ENCODE assay signal across 8 cellular contexts in genomic region chr3:71710906-71711494, GRCh38.
DNase-seq lines count a peak whose midpoint lies in the region; ATAC-seq and TF ChIP-seq lines count a peak whose summit lies in the region.

No MANE protein-coding gene starts in this region.

- H3K9me3 ChIP-seq in OCI-LY1 (ENCODE audit: low read length) = no peaks in the 10 kb centered on the region

- no peaks in the 10 kb centered on the region for H3F3A ChIP-seq in OCI-LY1 (ENCODE audit: insufficient read depth, low read length)

- H3K9ac ChIP-seq in OCI-LY1 (ENCODE audit: low read length) = no peak overlapping the region

- no peaks in the 10 kb centered on the region for H3K9me2 ChIP-seq in OCI-LY1 (ENCODE audit: low read depth, low read length)

- no peaks in the 10 kb centered on the region for H4K20me1 ChIP-seq in OCI-LY1 (ENCODE audit: insufficient read depth, low read length)

- H3K27me3 ChIP-seq in OCI-LY1 (ENCODE audit: insufficient read depth, low read length) = peaks cover 3% of the 10 kb centered on the region; the same call in 1 of the 2 replicates

- DNase-seq in COR-L47 (lab: John Stamatoyannopoulos, UW) (peak; percentile 14), coronary artery (ENCODE audit: low spot score) (no peak), medulla oblongata (ENCODE audit: extremely low spot score) (peak; percentile 79)
- DNase-seq in stimulated activated CD4-positive, alpha-beta T cell treated with anti-CD3 and anti-CD28 coated beads, Interleukin-4, amount 100 ng/mL, for 4 hours = no peak
- no peak for DNase-seq in effector CD8-positive, alpha-beta T cell (lab: John Stamatoyannopoulos, UW)

- no peak overlapping the region for H3K27ac ChIP-seq in OCI-LY1 (ENCODE audit: low read depth, low read length, poor library complexity, severe bottlenecking)
- no peak overlapping the region for H3K27ac ChIP-seq in coronary artery

- no peaks in the 10 kb centered on the region for H3K36me3 ChIP-seq in OCI-LY1 (ENCODE audit: insufficient read depth, low read length)

- H3K4me2 ChIP-seq in OCI-LY1 (ENCODE audit: low read length) = no peak overlapping the region

- peak; percentile 75 for TF ChIP-seq CTCF in OCI-LY1 (IDR thresholded peaks at IDR 0.05; ENCODE audit: low read length)
- peak; percentile 33 for TF ChIP-seq CTCF in coronary artery (IDR thresholded peaks at IDR 0.05)

- H3K79me2 ChIP-seq in OCI-LY1 (ENCODE audit: insufficient read depth, low read length) = no peaks in the 10 kb centered on the region

- H3K4me3 ChIP-seq in OCI-LY1 (ENCODE audit: low read depth, low read length, poor library complexity, severe bottlenecking) (no peak overlapping the region), coronary artery (no peak overlapping the region)

- H2AFZ ChIP-seq in OCI-LY1 (ENCODE audit: low read length) = no peak overlapping the region

- no peaks in the 10 kb centered on the region for H3K4me1 ChIP-seq in OCI-LY1 (ENCODE audit: insufficient read depth, low read length, severe bottlenecking)

- ATAC-seq in GM18909 (IDR thresholded peaks at IDR 0.05; ENCODE audit: poor library complexity, unreplicated experiment) = peak; percentile 75
- peak; percentile 81 for ATAC-seq in HG03159 (IDR thresholded peaks at IDR 0.05; ENCODE audit: unreplicated experiment)

Comparison
In these comparisons a context has a peak if more than half of its experiments do, and no peak if none do; other contexts are left out.
1. DNase-seq: peak in COR-L47 (single experiment) and medulla oblongata (single experiment); none in coronary artery (single experiment), stimulated activated CD4-positive, alpha-beta T cell treated with anti-CD3 and anti-CD28 coated beads, Interleukin-4, amount 100 ng/mL, for 4 hours (0 of 2) and effector CD8-positive, alpha-beta T cell (single experiment).